ENCODE assay signal across 17 cellular contexts in the genomic region with DNA sequence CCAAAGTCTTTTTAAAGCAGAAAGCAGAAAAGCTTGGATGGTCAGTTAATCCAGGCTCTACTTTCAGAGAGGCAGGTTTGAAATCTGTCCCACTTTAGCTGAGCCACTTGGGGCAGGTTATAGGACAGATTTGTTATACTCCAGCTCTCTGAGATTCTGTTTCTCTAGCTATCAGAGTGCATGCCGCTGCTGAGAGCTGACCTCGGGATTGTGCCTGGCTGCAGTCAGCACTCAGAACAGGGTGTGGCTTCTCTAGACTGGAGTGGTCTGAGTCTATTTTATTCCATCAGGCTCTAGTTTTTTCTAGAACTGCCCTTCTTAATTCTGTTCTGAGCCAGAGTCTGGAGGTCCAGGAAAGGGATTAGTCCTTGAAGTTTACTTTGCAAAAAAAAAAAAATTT.
DNase-seq lines count a peak whose midpoint lies in the region; ATAC-seq, FAIRE-seq and TF ChIP-seq lines count a peak whose summit lies in the region.
"Had no signal": no experiment of that assay in that cellular context is flagged by ENCODE, and none has a peak within 500 bp of the region (broad histone marks: within the 10 kb centered on the region; RNA-seq: fewer than 3 reads in every experiment).

No MANE protein-coding gene starts in this region.

- no peaks in the 10 kb centered on the region for H3K9me3 ChIP-seq in HUES6 (ENCODE audit: control insufficient read depth, insufficient read depth, low read depth, low read length)
- no peaks in the 10 kb centered on the region for H3K9me3 ChIP-seq in neuronal stem cell (replicated peaks in 1 of 2; ENCODE audit: control insufficient read depth in 2 of 2, insufficient read depth in 1 of 2, low read depth in 1 of 2, low read length in 2 of 2)

- H2AK5ac ChIP-seq in neuronal stem cell (ENCODE audit: low read depth, low read length) = no peak overlapping the region

- DNase-seq in choroid plexus epithelial cell (ENCODE audit: low read depth) (peak; percentile 13), left ventricle myocardium superior (peak; percentile 41), neuronal stem cell (ENCODE audit: low spot score) (no peak), activated T-cell treated with anti-CD3 and anti-CD28 coated beads for 4 hours (no peak), RCC 7860 (ENCODE audit: low spot score) (no peak)
- DNase-seq: CD4-positive, alpha-beta T cell; EL; HFFc6; NCI-H187; NCI-H446; NK-92 treated with Interleukin-12 subunit alpha and Interleukin-12 subunit beta, amount 100 ng/mL, for 24 hours; OCI-M1 had no signal

- H3K27ac ChIP-seq in HUES6 (ENCODE audit: low read depth, low read length) = no peak overlapping the region
- no peak overlapping the region for H3K27ac ChIP-seq in neuronal stem cell (replicated peaks; ENCODE audit: low read length)
- H3K27ac ChIP-seq: RWPE1 had no signal

- no peak overlapping the region for H2BK15ac ChIP-seq in neuronal stem cell (ENCODE audit: low read length)

- H2BK12ac ChIP-seq in neuronal stem cell (ENCODE audit: low read length) = no peak overlapping the region

- H3K36me3 ChIP-seq in HUES6 (ENCODE audit: control insufficient read depth, insufficient read depth, low read length) (no peaks in the 10 kb centered on the region), neuronal stem cell (replicated peaks in 1 of 2; ENCODE audit: control insufficient read depth in 2 of 2, insufficient read depth in 2 of 2, low read length in 2 of 2) (no peaks in the 10 kb centered on the region)

- H3K4me2 ChIP-seq in neuronal stem cell (ENCODE audit: insufficient read depth, low read length, poor library complexity, severe bottlenecking) = no peak overlapping the region

- peak overlapping the region; percentile 44 for H2AFZ ChIP-seq in neuronal stem cell (ENCODE audit: low read length)

- FAIRE-seq in RCC 7860 (lab: Jason Lieb, UNC) = no peak
- FAIRE-seq: H54 had no signal

- H3K4me1 ChIP-seq in HUES6 (ENCODE audit: control insufficient read depth, insufficient read depth, low read length) (peaks cover 21% of the 10 kb centered on the region), neuronal stem cell (ENCODE audit: control insufficient read depth in 2 of 2, insufficient read depth in 1 of 2, low read depth in 1 of 2, low read length in 2 of 2) (no peaks in the 10 kb centered on the region)

- H3K9ac ChIP-seq in HUES6 (ENCODE audit: low read length) = peak overlapping the region; percentile 25
- H3K9ac ChIP-seq in neuronal stem cell (ENCODE audit: low read depth, low read length, poor library complexity) = no peak overlapping the region

- no peak for TF ChIP-seq CTCF in choroid plexus epithelial cell (conservative IDR thresholded peaks at IDR 0.05; ENCODE audit: low read depth, low read length)

- H3K14ac ChIP-seq in neuronal stem cell (ENCODE audit: low read length) = no peak overlapping the region

- intact Hi-C loops in left ventricle myocardium superior (cut with micrococcal nuclease) = no loop called here

- H2BK120ac ChIP-seq in neuronal stem cell (ENCODE audit: low read depth, low read length) = no peak overlapping the region

- H3K4me3 ChIP-seq in HUES6 (ENCODE audit: low read depth, low read length) (no peak overlapping the region), choroid plexus epithelial cell (ENCODE audit: low read depth, low read length) (no peak overlapping the region), neuronal stem cell (ENCODE audit: low read length in 2 of 2) (no peak overlapping the region)

- H3K23ac ChIP-seq in neuronal stem cell (ENCODE audit: low read depth, low read length, poor library complexity) = no peak overlapping the region

- no peak overlapping the region for H4K91ac ChIP-seq in neuronal stem cell (ENCODE audit: low read depth, low read length, poor library complexity)

- H3K27me3 ChIP-seq in HUES6 (ENCODE audit: control insufficient read depth, insufficient read depth, low read length) (no peaks in the 10 kb centered on the region), neuronal stem cell (ENCODE audit: control insufficient read depth in 3 of 3, insufficient read depth in 3 of 3, low read depth in 1 of 3, low read length in 3 of 3) (no peaks in the 10 kb centered on the region)

- H3K4ac ChIP-seq in neuronal stem cell (ENCODE audit: low read length) = no peak overlapping the region

- H3K79me1 ChIP-seq in neuronal stem cell (ENCODE audit: low read depth, low read length) = no peaks in the 10 kb centered on the region

- no CpG with 5 or more reads among the region's 2 CpGs for WGBS in neuronal stem cell (ENCODE audit: extremely low coverage in 2 of 2, insufficient read length in 2 of 2, insufficient replicate concordance in 1 of 2), 2 donors

- no peak overlapping the region for H2BK5ac ChIP-seq in neuronal stem cell (ENCODE audit: low read length)

- H4K8ac ChIP-seq in neuronal stem cell (ENCODE audit: low read depth, low read length) = no peak overlapping the region

- H3K18ac ChIP-seq in neuronal stem cell (ENCODE audit: low read length) = no peak overlapping the region

- peak; percentile 91 for ATAC-seq in left ventricle myocardium superior
- ATAC-seq in HG03571 (IDR thresholded peaks at IDR 0.05; ENCODE audit: unreplicated experiment) = no peak
- no peak for ATAC-seq in HG02759 (IDR thresholded peaks at IDR 0.05; ENCODE audit: unreplicated experiment)

Comparison
In these comparisons a context has a peak if more than half of its experiments do, and no peak if none do; other contexts are left out.
1. DNase-seq: peak in choroid plexus epithelial cell (single experiment) and left ventricle myocardium superior (single experiment); none in neuronal stem cell (single experiment), activated T-cell treated with anti-CD3 and anti-CD28 coated beads for 4 hours (single experiment) and RCC 7860 (single experiment).